In genomic region chr15:68818671-68819450, GRCh38 we compare ENCODE assay signal across 8 cellular contexts. TPM values are rescaled to one million over a fixed set of nuclear protein-coding genes. Genes with fewer than 3 reads are reported as not detected.
A peak's percentile ranks its signal among the peaks of the same experiment; 100 is the strongest.
DNase-seq lines count a peak whose midpoint lies in the region; ATAC-seq and TF ChIP-seq lines count a peak whose summit lies in the region.

No MANE protein-coding gene starts in this region.

- no peaks in the 10 kb centered on the region for H3K9me3 Mint-ChIP-seq in activated naive CD8-positive, alpha-beta T cell treated with anti-CD3 and anti-CD28 coated beads, Interleukin-2, amount 10 ng/mL, durations not matched to agents 7 days and 5 days

- no peaks in the 10 kb centered on the region for H3K27me3 Mint-ChIP-seq in activated naive CD8-positive, alpha-beta T cell treated with anti-CD3 and anti-CD28 coated beads, Interleukin-2, amount 10 ng/mL, durations not matched to agents 7 days and 5 days

- no peak for ATAC-seq in activated naive CD8-positive, alpha-beta T cell treated with anti-CD3 and anti-CD28 coated beads, Interleukin-2, amount 10 ng/mL, durations not matched to agents 7 days and 5 days (ENCODE audit: low read depth)
- ATAC-seq in heart right ventricle (peak; percentile 4 to 28 (median 13)), GM19023 (IDR thresholded peaks at IDR 0.05; ENCODE audit: unreplicated experiment) (no peak), HG02642 (IDR thresholded peaks at IDR 0.05; ENCODE audit: poor library complexity, unreplicated experiment) (no peak)

- H3K36me3 ChIP-seq in H7 (replicated peaks; ENCODE audit: control insufficient read depth, insufficient read depth, low read length): peaks cover 4% of the 10 kb centered on the region
- H3K36me3 ChIP-seq in heart right ventricle: no peaks in the 10 kb centered on the region

- peak in 1 of 9 donors; percentile 7 for TF ChIP-seq CTCF in heart right ventricle (IDR thresholded peaks at IDR 0.05)

- peak; percentile 51 for DNase-seq in AG08396 (ENCODE audit: low spot score)
- peak; percentile 87 for DNase-seq in H7
- DNase-seq in RPMI8226: peak; percentile 83
- DNase-seq in activated naive CD8-positive, alpha-beta T cell treated with anti-CD3 and anti-CD28 coated beads, Interleukin-2, amount 10 ng/mL, durations not matched to agents 7 days and 5 days: peak; percentile 67
- DNase-seq in heart right ventricle: peak; percentile 54 to 65
- peak; percentile 79 for DNase-seq in pons (ENCODE audit: low spot score)

- H3K4me1 Mint-ChIP-seq in activated naive CD8-positive, alpha-beta T cell treated with anti-CD3 and anti-CD28 coated beads, Interleukin-2, amount 10 ng/mL, durations not matched to agents 7 days and 5 days: peaks cover 38% of the 10 kb centered on the region

- H3K27me3 ChIP-seq in H7 (ENCODE audit: control insufficient read depth, insufficient read depth, low read length): peaks cover 18% of the 10 kb centered on the region
- no peaks in the 10 kb centered on the region for H3K27me3 ChIP-seq in heart right ventricle

- 0% methylated on average over 62 to 77 of the region's 77 CpGs for WGBS in heart right ventricle, 2 donors

- H3K36me3 Mint-ChIP-seq in activated naive CD8-positive, alpha-beta T cell treated with anti-CD3 and anti-CD28 coated beads, Interleukin-2, amount 10 ng/mL, durations not matched to agents 7 days and 5 days: peaks cover 7% of the 10 kb centered on the region

- H3K9me3 ChIP-seq in heart right ventricle: no peaks in the 10 kb centered on the region

- H3K4me3 ChIP-seq in H7 (ENCODE audit: insufficient read depth, low read depth, low read length): peak overlapping the region; percentile 99
- peak overlapping the region; percentile 73 to 94 (median 90) for H3K4me3 ChIP-seq in heart right ventricle

- POLR2A ChIA-PET in activated naive CD8-positive, alpha-beta T cell treated with anti-CD3 and anti-CD28 coated beads, Interleukin-2, amount 10 ng/mL, durations not matched to agents 7 days and 5 days (lab: Charles Lee): interaction anchor here (0.8 to 9.3 kb wide), 10 partner anchors 9 to 341 kb away, joined by 3 to 95 read pairs (median 4); no protein-coding TSS in a partner anchor

- H3K4me1 ChIP-seq in heart right ventricle: peaks cover 7 to 49% (median 43%) of the 10 kb centered on the region in 9 donors

- peak overlapping the region; percentile 94 for H3K27ac Mint-ChIP-seq in activated naive CD8-positive, alpha-beta T cell treated with anti-CD3 and anti-CD28 coated beads, Interleukin-2, amount 10 ng/mL, durations not matched to agents 7 days and 5 days

- intact Hi-C loops in heart right ventricle (cut with DNase I): loop anchor here in 5 of 10 donors (2.0 to 5.0 kb wide), 5 partner anchors 24 to 117 kb away; no protein-coding TSS in a partner anchor

- peak overlapping the region; percentile 99 to 100 (median 100) for H3K27ac ChIP-seq in heart right ventricle

- peak overlapping the region; percentile 94 for H3K4me3 Mint-ChIP-seq in activated naive CD8-positive, alpha-beta T cell treated with anti-CD3 and anti-CD28 coated beads, Interleukin-2, amount 10 ng/mL, durations not matched to agents 7 days and 5 days

RNA-seq across cellular contexts. Expression of gene ANP32A, which starts 1.8 kb away (rescaled TPM):
- 107 and 138 TPM in 2 replicates for total RNA-seq in H7 (2014; rRNA removed; shearing (Covaris generic))
- 100 to 1,000 TPM; 174 to 177 TPM for total RNA-seq in activated naive CD8-positive, alpha-beta T cell treated with anti-CD3 and anti-CD28 coated beads, Interleukin-2, amount 10 ng/mL, durations not matched to agents 7 days and 5 days
- 100 to 1,000 TPM; 122 to 201 (median 152) TPM for total RNA-seq in heart right ventricle
- polyA plus RNA-seq in heart right ventricle: 100 to 1,000 TPM in 1 of 2 donors, 10 to 100 TPM in 1; 87.3 to 141 TPM

Comparison
In these comparisons a context has a peak if more than half of its experiments do, and no peak if none do; other contexts are left out.
1. ATAC-seq: peak in heart right ventricle (8 of 8); none in activated naive CD8-positive, alpha-beta T cell treated with anti-CD3 and anti-CD28 coated beads, Interleukin-2, amount 10 ng/mL, durations not matched to agents 7 days and 5 days (single experiment), GM19023 (single experiment) and HG02642 (single experiment).
2. Peak in every context shown above with its lines, with median percentiles within 50 percentile points of each other: DNase-seq.